In the genomic region with DNA sequence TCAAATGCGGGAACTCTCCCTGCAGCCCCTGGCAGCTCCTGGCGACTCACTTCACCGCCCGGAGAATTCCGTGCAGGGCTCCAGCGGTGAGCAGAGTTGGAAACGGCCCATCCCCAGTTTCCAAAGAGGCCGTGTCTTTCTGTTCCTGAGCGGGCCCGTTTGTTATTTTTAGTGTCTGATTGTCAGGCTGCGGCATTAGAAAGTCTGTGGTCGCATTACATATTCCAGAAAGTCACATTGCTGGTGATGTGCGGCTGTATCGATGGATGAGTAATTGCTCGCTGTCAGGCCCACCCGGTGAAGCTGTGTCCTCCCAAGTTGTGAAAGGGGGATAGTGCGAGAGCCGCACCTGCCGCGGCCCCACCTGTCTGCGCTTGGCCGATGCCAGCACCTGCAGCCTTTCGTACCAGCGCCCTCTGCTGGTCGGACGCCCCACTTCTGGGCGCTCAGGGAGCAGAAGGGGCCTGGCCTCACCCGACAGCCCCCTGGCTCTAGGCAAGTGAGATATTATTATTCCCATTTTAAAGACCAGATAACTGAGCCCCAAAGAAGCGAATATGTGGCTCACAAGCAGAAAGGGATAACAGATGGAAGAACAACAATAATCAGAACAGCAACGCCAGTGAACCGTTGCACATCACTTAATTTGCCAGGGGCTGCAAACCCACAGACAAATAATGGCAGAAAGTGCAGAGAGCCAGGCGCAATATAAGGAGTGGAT, we compare ENCODE assay signal across 8 cellular contexts.
DNase-seq lines count a peak whose midpoint lies in the region; ATAC-seq, FAIRE-seq and TF ChIP-seq lines count a peak whose summit lies in the region.

No MANE protein-coding gene starts in this region.

- H3K27me3 Mint-ChIP-seq in natural killer cell treated with Interleukin-12 subunit alpha and Interleukin-12 subunit beta and Interleukin-15 and Interleukin-18, amount 100 ng/mL, for 72 hours, result peaks cover 23 to 45% of the 10 kb centered on the region in 2 donors

- peaks cover 3 to 13% of the 10 kb centered on the region in 2 donors for H3K4me1 Mint-ChIP-seq in natural killer cell treated with Interleukin-12 subunit alpha and Interleukin-12 subunit beta and Interleukin-15 and Interleukin-18, amount 100 ng/mL, for 72 hours (ENCODE audit: low read depth in 2 of 2)

- H3K9me3 Mint-ChIP-seq in natural killer cell treated with Interleukin-12 subunit alpha and Interleukin-12 subunit beta and Interleukin-15 and Interleukin-18, amount 100 ng/mL, for 72 hours, result no peaks in the 10 kb centered on the region

- no peaks in the 10 kb centered on the region for H3K36me3 Mint-ChIP-seq in natural killer cell treated with Interleukin-12 subunit alpha and Interleukin-12 subunit beta and Interleukin-15 and Interleukin-18, amount 100 ng/mL, for 72 hours

- no peaks in the 10 kb centered on the region for H3K4me1 ChIP-seq in esophagus (ENCODE audit: control insufficient read depth in 2 of 2, insufficient read depth in 2 of 2, low read length in 1 of 2)

- no peaks in the 10 kb centered on the region for H3K27me3 ChIP-seq in esophagus (ENCODE audit: control insufficient read depth in 1 of 2, insufficient read depth in 2 of 2, low read length in 2 of 2)

- H3K27ac ChIP-seq in esophagus (ENCODE audit: low read depth in 2 of 2, low read length in 1 of 2), result peak overlapping the region in 1 of 2 donors; percentile 19

- peak; percentile 47 for DNase-seq in GM12891 (ENCODE audit: insufficient read length, low spot score)
- DNase-seq in NCI-H748 (lab: John Stamatoyannopoulos, UW; ENCODE audit: unreplicated experiment), result peak; percentile 72
- peak; percentile 76 for DNase-seq in activated T-cell treated with anti-CD3 and anti-CD28 coated beads for 24 hours (ENCODE audit: low read depth)
- peak; percentile 70 for DNase-seq in natural killer cell treated with Interleukin-12 subunit alpha and Interleukin-12 subunit beta and Interleukin-15 and Interleukin-18, amount 100 ng/mL, for 72 hours (ENCODE audit: low spot score)
- peak; percentile 88 for DNase-seq in stimulated activated naive CD8-positive, alpha-beta T cell treated with anti-CD3 and anti-CD28 coated beads, Interleukin-15, Interleukin-2, amounts not matched to agents 100 U/mL and 50 U/mL, for 24 hours

- no peaks in the 10 kb centered on the region for H3K9me3 ChIP-seq in esophagus (ENCODE audit: control insufficient read depth in 2 of 2, insufficient read depth in 1 of 2, low read depth in 1 of 2, low read length in 1 of 2)

- H3K36me3 ChIP-seq in esophagus (ENCODE audit: control insufficient read depth in 2 of 2, insufficient read depth in 2 of 2, low read length in 1 of 2), result no peaks in the 10 kb centered on the region

- peak overlapping the region; percentile 20 to 30 for H3K4me3 ChIP-seq in esophagus (ENCODE audit: low read depth in 1 of 2, low read length in 2 of 2)

- no peak overlapping the region for H3K27ac Mint-ChIP-seq in natural killer cell treated with Interleukin-12 subunit alpha and Interleukin-12 subunit beta and Interleukin-15 and Interleukin-18, amount 100 ng/mL, for 72 hours

- WGBS in esophagus, 2 donors, result 15 to 17% methylated on average over 32 of the region's 32 CpGs

- ATAC-seq in HG03045 (IDR thresholded peaks at IDR 0.05; ENCODE audit: unreplicated experiment) (peak; percentile 61), GM19023 (IDR thresholded peaks at IDR 0.05; ENCODE audit: unreplicated experiment) (no peak)
- ATAC-seq in natural killer cell treated with Interleukin-12 subunit alpha and Interleukin-12 subunit beta and Interleukin-15 and Interleukin-18, amount 100 ng/mL, for 72 hours, result peak; percentile 73 to 76
- peak; percentile 80 for ATAC-seq in stimulated activated naive CD8-positive, alpha-beta T cell treated with anti-CD3 and anti-CD28 coated beads, Interleukin-15, Interleukin-2, amounts not matched to agents 100 U/mL and 50 U/mL, for 24 hours

- TF ChIP-seq POLR2A in GM12891 (IDR thresholded peaks at IDR 0.05; ENCODE audit: low read depth, low read length), result no peak

- H3K4me3 Mint-ChIP-seq in natural killer cell treated with Interleukin-12 subunit alpha and Interleukin-12 subunit beta and Interleukin-15 and Interleukin-18, amount 100 ng/mL, for 72 hours, result no peak overlapping the region

- FAIRE-seq in GM12891 (lab: Jason Lieb, UNC), result no peak

TF ChIP-seq in GM12891, 5 proteins besides CTCF, POLR2A, EP300 and RAD21:
- no peak for TF ChIP-seq TAF1 (IDR thresholded peaks at IDR 0.05; ENCODE audit: low read depth, low read length)
- TF ChIP-seq SPI1 (IDR thresholded peaks at IDR 0.05; ENCODE audit: low read depth, low read length), result no peak
- no peak for TF ChIP-seq POU2F2 (IDR thresholded peaks at IDR 0.05; ENCODE audit: low read depth, low read length)
- no peak for TF ChIP-seq POLR2AphosphoS5 (IDR thresholded peaks at IDR 0.05; ENCODE audit: low read depth, low read length)
- TF ChIP-seq PAX5 (IDR thresholded peaks at IDR 0.05; ENCODE audit: insufficient read depth, low read length, severe bottlenecking), result no peak
